ENCODE assay signal across 16 cellular contexts in genomic region chr4:4888695-4889094, GRCh38. TPM values are rescaled to one million over a fixed set of nuclear protein-coding genes. Genes with fewer than 3 reads are reported as not detected.
DNase-seq lines count a peak whose midpoint lies in the region; ATAC-seq and TF ChIP-seq lines count a peak whose summit lies in the region.
"Had no signal": no experiment of that assay in that cellular context is flagged by ENCODE, and none has a peak within 500 bp of the region (broad histone marks: within the 10 kb centered on the region; RNA-seq: fewer than 3 reads in every experiment).

No MANE protein-coding gene starts in this region.

- TF ChIP-seq RAD21 in Ishikawa (IDR thresholded peaks at IDR 0.05; ENCODE audit: low read depth) = peak; percentile 11; the same call in 1 of the 2 replicates

- DNase-seq in WTC11 (ENCODE audit: low spot score) = peak; percentile 28
- DNase-seq in type B pancreatic cell (ENCODE audit: extremely low spot score, unreplicated experiment) = peak; percentile 47
- DNase-seq in activated T-cell treated with anti-CD3 and anti-CD28 coated beads, Interleukin-2, amount 50 U/mL, for 48 hours = no peak
- DNase-seq in NCI-H2029 (lab: John Stamatoyannopoulos, UW) = no peak
- DNase-seq in T1000 (lab: John Stamatoyannopoulos, UW) = no peak
- DNase-seq: BE2C; CD8-positive, alpha-beta T cell; DND-41; GF-D8; KG1; MG63; NCI-H1930; NCI-H510A treated with DMSO at 0.1 percent for 48 hours; T-cell had no signal

- no peaks in the 10 kb centered on the region for H3K36me3 Mint-ChIP-seq in WTC11
- H3K36me3 Mint-ChIP-seq in type B pancreatic cell = no peaks in the 10 kb centered on the region
- H3K36me3 Mint-ChIP-seq: CD8-positive, alpha-beta T cell; T-cell had no signal

- H3K27me3 Mint-ChIP-seq in WTC11 (ENCODE audit: low read depth) (peaks cover 65% of the 10 kb centered on the region), type B pancreatic cell (peaks cover 44% of the 10 kb centered on the region)

- peak; percentile 15; the same call in 1 of the 2 replicates for TF ChIP-seq CTCF in GM12875 (IDR thresholded peaks at IDR 0.05; ENCODE audit: borderline replicate concordance, insufficient read depth, low read depth, low read length)
- TF ChIP-seq CTCF in WTC11 (IDR thresholded peaks at IDR 0.05) = no peak
- no peak for TF ChIP-seq CTCF in type B pancreatic cell (conservative IDR thresholded peaks at IDR 0.05)

- H3K4me1 Mint-ChIP-seq in WTC11 (0 out of 2 replicates have a peak, but pooled peaks cover 2% of the 10 kb centered on the region), type B pancreatic cell (ENCODE audit: unreplicated experiment) (no peaks in the 10 kb centered on the region)
- H3K4me1 Mint-ChIP-seq: T-cell had no signal

- no peak overlapping the region for H3K4me3 Mint-ChIP-seq in WTC11
- no peak overlapping the region for H3K4me3 Mint-ChIP-seq in type B pancreatic cell
- H3K4me3 Mint-ChIP-seq: CD8-positive, alpha-beta T cell; T-cell had no signal

- POLR2A ChIA-PET in WTC11 (lab: Charles Lee) = no interaction called here

- H3K27ac Mint-ChIP-seq in WTC11 (no peak overlapping the region), type B pancreatic cell (no peak overlapping the region)
- H3K27ac Mint-ChIP-seq: CD8-positive, alpha-beta T cell; T-cell had no signal

- no peak for TF ChIP-seq EP300 in Ishikawa (IDR thresholded peaks at IDR 0.05; ENCODE audit: borderline replicate concordance)

- CTCF ChIA-PET in WTC11 (lab: Charles Lee) = interaction anchor here (1.2 kb wide), 1 partner anchor 400 kb away, joined by 3 read pairs; no protein-coding TSS in a partner anchor

- peak; percentile 72 for ATAC-seq in WTC11
- ATAC-seq: CD8-positive, alpha-beta T cell; T-cell had no signal

- H3K4me3 ChIP-seq in GM12875 (ENCODE audit: low read depth, low read length) = no peak overlapping the region
- H3K4me3 ChIP-seq: MG63 had no signal

- H3K9me3 Mint-ChIP-seq in WTC11 (no peaks in the 10 kb centered on the region), type B pancreatic cell (no peaks in the 10 kb centered on the region)
- H3K9me3 Mint-ChIP-seq: CD8-positive, alpha-beta T cell; T-cell had no signal

TF ChIP-seq in Ishikawa, 13 proteins besides CTCF, POLR2A, EP300 and RAD21:
- TF ChIP-seq TAF1 (IDR thresholded peaks at IDR 0.05; ENCODE audit: low read depth) (no peak), EGR1 (IDR thresholded peaks at IDR 0.05) (no peak), YY1 (IDR thresholded peaks at IDR 0.05; ENCODE audit: low read depth) (no peak), TEAD4 (IDR thresholded peaks at IDR 0.05) (no peak), CEBPB (IDR thresholded peaks at IDR 0.05) (no peak), FOXM1 (IDR thresholded peaks at IDR 0.05; ENCODE audit: borderline replicate concordance, low read depth) (no peak), CREB1 (IDR thresholded peaks at IDR 0.05; ENCODE audit: low read depth) (no peak), TCF12 (IDR thresholded peaks at IDR 0.05; ENCODE audit: low read depth) (no peak), NFIC (IDR thresholded peaks at IDR 0.05) (no peak), ZBTB7A (IDR thresholded peaks at IDR 0.05; ENCODE audit: low read depth) (no peak)
- TF ChIP-seq, protein P1, sequence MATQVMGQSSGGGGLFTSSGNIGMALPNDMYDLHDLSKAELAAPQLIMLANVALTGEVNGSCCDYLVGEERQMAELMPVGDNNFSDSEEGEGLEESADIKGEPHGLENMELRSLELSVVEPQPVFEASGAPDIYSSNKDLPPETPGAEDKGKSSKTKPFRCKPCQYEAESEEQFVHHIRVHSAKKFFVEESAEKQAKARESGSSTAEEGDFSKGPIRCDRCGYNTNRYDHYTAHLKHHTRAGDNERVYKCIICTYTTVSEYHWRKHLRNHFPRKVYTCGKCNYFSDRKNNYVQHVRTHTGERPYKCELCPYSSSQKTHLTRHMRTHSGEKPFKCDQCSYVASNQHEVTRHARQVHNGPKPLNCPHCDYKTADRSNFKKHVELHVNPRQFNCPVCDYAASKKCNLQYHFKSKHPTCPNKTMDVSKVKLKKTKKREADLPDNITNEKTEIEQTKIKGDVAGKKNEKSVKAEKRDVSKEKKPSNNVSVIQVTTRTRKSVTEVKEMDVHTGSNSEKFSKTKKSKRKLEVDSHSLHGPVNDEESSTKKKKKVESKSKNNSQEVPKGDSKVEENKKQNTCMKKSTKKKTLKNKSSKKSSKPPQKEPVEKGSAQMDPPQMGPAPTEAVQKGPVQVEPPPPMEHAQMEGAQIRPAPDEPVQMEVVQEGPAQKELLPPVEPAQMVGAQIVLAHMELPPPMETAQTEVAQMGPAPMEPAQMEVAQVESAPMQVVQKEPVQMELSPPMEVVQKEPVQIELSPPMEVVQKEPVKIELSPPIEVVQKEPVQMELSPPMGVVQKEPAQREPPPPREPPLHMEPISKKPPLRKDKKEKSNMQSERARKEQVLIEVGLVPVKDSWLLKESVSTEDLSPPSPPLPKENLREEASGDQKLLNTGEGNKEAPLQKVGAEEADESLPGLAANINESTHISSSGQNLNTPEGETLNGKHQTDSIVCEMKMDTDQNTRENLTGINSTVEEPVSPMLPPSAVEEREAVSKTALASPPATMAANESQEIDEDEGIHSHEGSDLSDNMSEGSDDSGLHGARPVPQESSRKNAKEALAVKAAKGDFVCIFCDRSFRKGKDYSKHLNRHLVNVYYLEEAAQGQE (IDR thresholded peaks at IDR 0.05; ENCODE audit: low read depth) = no peak
- TF ChIP-seq, protein P2, sequence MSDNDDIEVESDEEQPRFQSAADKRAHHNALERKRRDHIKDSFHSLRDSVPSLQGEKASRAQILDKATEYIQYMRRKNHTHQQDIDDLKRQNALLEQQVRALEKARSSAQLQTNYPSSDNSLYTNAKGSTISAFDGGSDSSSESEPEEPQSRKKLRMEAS (IDR thresholded peaks at IDR 0.05) = no peak
- TF ChIP-seq, protein P3, sequence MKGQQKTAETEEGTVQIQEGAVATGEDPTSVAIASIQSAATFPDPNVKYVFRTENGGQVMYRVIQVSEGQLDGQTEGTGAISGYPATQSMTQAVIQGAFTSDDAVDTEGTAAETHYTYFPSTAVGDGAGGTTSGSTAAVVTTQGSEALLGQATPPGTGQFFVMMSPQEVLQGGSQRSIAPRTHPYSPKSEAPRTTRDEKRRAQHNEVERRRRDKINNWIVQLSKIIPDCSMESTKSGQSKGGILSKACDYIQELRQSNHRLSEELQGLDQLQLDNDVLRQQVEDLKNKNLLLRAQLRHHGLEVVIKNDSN (IDR thresholded peaks at IDR 0.05) = no peak

TF ChIP-seq in WTC11, 78 proteins besides CTCF, POLR2A, EP300 and RAD21:
- TF ChIP-seq TEAD1 (CRISPR knock-in tag; IDR thresholded peaks at IDR 0.05) (no peak), ZNF396 (CRISPR knock-in tag; IDR thresholded peaks at IDR 0.05; ENCODE audit: borderline replicate concordance) (no peak), SOX15 (CRISPR knock-in tag; IDR thresholded peaks at IDR 0.05) (no peak)
- TF ChIP-seq, protein P2 (CRISPR knock-in tag; IDR thresholded peaks at IDR 0.05) = no peak

RNA-seq across cellular contexts. Expression of gene MSX1, which starts 29.2 kb away (rescaled TPM):
- 0.28 to 0.62 TPM (median 0.41 TPM) in 3 replicates for total RNA-seq in WTC11 (2021)
- total RNA-seq in type B pancreatic cell (ENCODE audit: low replicate concordance) = 7.4 and 67.3 TPM in 2 replicates
- total RNA-seq: CD8-positive, alpha-beta T cell; T-cell had no signal

Comparison
In these comparisons a context has a peak if more than half of its experiments do, and no peak if none do; other contexts are left out.
1. DNase-seq: peak in WTC11 (single experiment) and type B pancreatic cell (single experiment); none in activated T-cell treated with anti-CD3 and anti-CD28 coated beads, Interleukin-2, amount 50 U/mL, for 48 hours (0 of 2), NCI-H2029 (single experiment) and T1000 (single experiment).